In genomic region chr6:27267003-27267402, GRCh38 we compare ENCODE assay signal across 3 cellular contexts. TPM values are rescaled to one million over a fixed set of nuclear protein-coding genes. Genes with fewer than 3 reads are reported as not detected.
"Had no signal": no experiment of that assay in that cellular context is flagged by ENCODE, and none has a peak within 500 bp of the region (broad histone marks: within the 10 kb centered on the region; RNA-seq: fewer than 3 reads in every experiment).

No MANE protein-coding gene starts in this region.

RNA-seq across cellular contexts. Expression of gene PRSS16, which starts 19.5 kb away (rescaled TPM):
- polyA plus RNA-seq: HepG2 had no signal

RNA-seq across cellular contexts. Expression of gene POM121L2, which starts 45.1 kb away (rescaled TPM):
- polyA plus RNA-seq: HepG2, IgD-negative memory B cell, IMR-90 had no signal
